ENCODE assay signal across 21 cellular contexts in genomic region chr13:20263393-20264044, GRCh38. TPM values are rescaled to one million over a fixed set of nuclear protein-coding genes. Genes with fewer than 3 reads are reported as not detected.
DNase-seq lines count a peak whose midpoint lies in the region; ATAC-seq, FAIRE-seq and TF ChIP-seq lines count a peak whose summit lies in the region.
"Had no signal": no experiment of that assay in that cellular context is flagged by ENCODE, and none has a peak within 500 bp of the region (broad histone marks: within the 10 kb centered on the region; RNA-seq: fewer than 3 reads in every experiment).

No MANE protein-coding gene starts in this region.

- no peak for TF ChIP-seq POLR2A in esophagus muscularis mucosa (IDR thresholded peaks at IDR 0.05; ENCODE audit: low read depth)
- TF ChIP-seq POLR2A in HepG2 (IDR thresholded peaks at IDR 0.05; ENCODE audit: insufficient read depth in 1 of 2, low read depth in 2 of 2, low read length in 2 of 2): no peak

- no peak for FAIRE-seq in HepG2 (lab: Jason Lieb, UNC)
- FAIRE-seq: A549, G401.6, GM12891, H1, K562 had no signal

- POLR2A ChIA-PET in HepG2 (lab: Yijun Ruan, JAX): no interaction called here

- H3K36me3 ChIP-seq in esophagus muscularis mucosa: no peaks in the 10 kb centered on the region
- H3K36me3 ChIP-seq in HepG2 (replicated peaks in 1 of 2; ENCODE audit: control insufficient read depth in 1 of 2, insufficient read depth in 2 of 2, low read length in 2 of 2): no peaks in the 10 kb centered on the region
- H3K36me3 ChIP-seq: HAP-1 had no signal

- ATAC-seq in HepG2: peak; percentile 69
- ATAC-seq in HG02610 (IDR thresholded peaks at IDR 0.05; ENCODE audit: unreplicated experiment): no peak
- ATAC-seq: A549; CD8-positive, alpha-beta T cell; K562 had no signal

- TF ChIP-seq EP300 in esophagus muscularis mucosa (IDR thresholded peaks at IDR 0.05) (no peak), HepG2 (IDR thresholded peaks at IDR 0.05; ENCODE audit: low read depth in 2 of 2, low read length in 2 of 2) (no peak), HepG2 (CRISPR knock-in tag; IDR thresholded peaks at IDR 0.05; ENCODE audit: borderline replicate concordance) (no peak)

- H3K4me3 ChIP-seq in esophagus muscularis mucosa: no peak overlapping the region
- H3K4me3 ChIP-seq in HepG2 (replicated peaks in 1 of 3; ENCODE audit: insufficient read depth in 1 of 3, low read depth in 2 of 3, low read length in 3 of 3): no peak overlapping the region
- H3K4me3 ChIP-seq: A549, HAP-1, K562 had no signal

- H3K9me3 Mint-ChIP-seq in progenitor cell of endocrine pancreas (ENCODE audit: low read depth): no peaks in the 10 kb centered on the region
- H3K9me3 Mint-ChIP-seq: CD8-positive, alpha-beta T cell had no signal

- H3K4me2 ChIP-seq in HepG2 (ENCODE audit: low read depth, low read length): peak overlapping the region; percentile 66
- H3K4me2 ChIP-seq: A549 had no signal

- H3K9ac ChIP-seq in HepG2 (ENCODE audit: insufficient read depth, low read depth, low read length): no peak overlapping the region

- BruUV-seq in HepG2 (replicated peaks; lab: Mats Ljungman, UMichigan): no TSS peak

- peaks cover 2% of the 10 kb centered on the region for H3K27me3 Mint-ChIP-seq in progenitor cell of endocrine pancreas

- no peaks in the 10 kb centered on the region for H4K20me1 ChIP-seq in HepG2 (ENCODE audit: insufficient read depth, low read length)

- H3K9me3 ChIP-seq in esophagus muscularis mucosa: no peaks in the 10 kb centered on the region
- H3K9me3 ChIP-seq in HepG2 (ENCODE audit: low read length): no peaks in the 10 kb centered on the region
- H3K9me3 ChIP-seq: A549, Caco-2, HAP-1 had no signal

- peak overlapping the region; percentile 15 for H2AFZ ChIP-seq in HepG2 (ENCODE audit: low read length)

- CTCF ChIA-PET in HepG2 (lab: Yijun Ruan, JAX; ENCODE audit: low intra/inter-chr PET ratio, low total read pairs): no interaction called here

- TF ChIP-seq RAD21 in HepG2 (CRISPR knock-in tag; IDR thresholded peaks at IDR 0.05): no peak

- H3K27ac Mint-ChIP-seq in progenitor cell of endocrine pancreas: peak overlapping the region; percentile 47
- H3K27ac Mint-ChIP-seq: CD8-positive, alpha-beta T cell had no signal

- H3K27ac ChIP-seq in esophagus muscularis mucosa (replicated peaks in 1 of 4) (no peak overlapping the region), HepG2 (ENCODE audit: extremely low read length, insufficient read depth, low read length) (no peak overlapping the region)
- H3K27ac ChIP-seq: A549 had no signal

- in situ Hi-C loops in HepG2 (cut with HindIII; ENCODE audit: extremely low pct_ligation_motif_present, low pct_unique_long_range_greater_than_20kb): no loop called here

- H3K79me2 ChIP-seq in HepG2 (ENCODE audit: insufficient read depth, low read length): no peaks in the 10 kb centered on the region

- H3K4me3 Mint-ChIP-seq in progenitor cell of endocrine pancreas (ENCODE audit: low read depth): no peak overlapping the region
- H3K4me3 Mint-ChIP-seq: CD14-positive monocyte; CD8-positive, alpha-beta T cell had no signal

- H3K27me3 ChIP-seq in esophagus muscularis mucosa (peaks cover 0 to 3% (median 0%) of the 10 kb centered on the region in 4 donors), HepG2 (ENCODE audit: control insufficient read depth in 1 of 2, insufficient read depth in 2 of 2, low read length in 2 of 2) (no peaks in the 10 kb centered on the region; a peak in 1 of 5 replicates)

- WGBS in esophagus muscularis mucosa: 85% methylated on average over 8 of the region's 8 CpGs
- WGBS in HepG2 (ENCODE audit: low lambda C conversion rate): 41% methylated on average over 8 of the region's 8 CpGs

- intact Hi-C loops in esophagus muscularis mucosa (cut with DNase I): no loop called here
- intact Hi-C loops in HepG2 (cut with micrococcal nuclease; ENCODE audit: unreplicated experiment): no loop called here

- H3K4me1 Mint-ChIP-seq in progenitor cell of endocrine pancreas (ENCODE audit: low read depth): peaks cover 2% of the 10 kb centered on the region

- TF ChIP-seq CTCF in esophagus muscularis mucosa (IDR thresholded peaks at IDR 0.05) (no peak), HepG2 (CRISPR knock-in tag; IDR thresholded peaks at IDR 0.05) (no peak), progenitor cell of endocrine pancreas (IDR thresholded peaks at IDR 0.05; ENCODE audit: unreplicated experiment) (no peak)

- no peaks in the 10 kb centered on the region for H3K4me1 ChIP-seq in esophagus muscularis mucosa
- peaks cover 29% of the 10 kb centered on the region for H3K4me1 ChIP-seq in HepG2 (ENCODE audit: insufficient read depth, low read length)
- H3K4me1 ChIP-seq: A549, Caco-2, HAP-1 had no signal

- H3K36me3 Mint-ChIP-seq in progenitor cell of endocrine pancreas (ENCODE audit: insufficient read depth): no peaks in the 10 kb centered on the region
- H3K36me3 Mint-ChIP-seq: CD14-positive monocyte; CD8-positive, alpha-beta T cell had no signal

- peak; percentile 20 for DNase-seq in LoVo (ENCODE audit: low spot score)
- DNase-seq in esophagus muscularis mucosa (ENCODE audit: extremely low spot score): peak; percentile 14
- DNase-seq in HepG2 (ENCODE audit: low spot score): peak; percentile 59
- no peak for DNase-seq in progenitor cell of endocrine pancreas (ENCODE audit: low spot score, unreplicated experiment)
- DNase-seq in SKM-1 treated with dmso at 0.1 percent for 144 hours (lab: John Stamatoyannopoulos, UW; ENCODE audit: unreplicated experiment): no peak
- no peak for DNase-seq in activated CD4-positive, alpha-beta T cell treated with anti-CD3 and anti-CD28 coated beads for 48 hours
- no peak for DNase-seq in nucleus accumbens (lab: John Stamatoyannopoulos, UW)
- DNase-seq: Caco-2; CD8-positive, alpha-beta T cell; DMS79 treated with DMSO at 0.1 percent for 48 hours; EL had no signal

TF ChIP-seq in HepG2, 621 proteins besides CTCF, POLR2A, EP300 and RAD21 (continues in another document):
- no peak for TF ChIP-seq ZNF331 (CRISPR knock-in tag; IDR thresholded peaks at IDR 0.05)
- TF ChIP-seq SP5 (CRISPR knock-in tag; IDR thresholded peaks at IDR 0.05; ENCODE audit: borderline replicate concordance, low read depth): no peak; the same call in 1 of the 2 replicates
- no peak for TF ChIP-seq MXD4 (CRISPR knock-in tag; IDR thresholded peaks at IDR 0.05)
- no peak for TF ChIP-seq ZNF138 (CRISPR knock-in tag; IDR thresholded peaks at IDR 0.05; ENCODE audit: low read depth)
- TF ChIP-seq, protein P1, sequence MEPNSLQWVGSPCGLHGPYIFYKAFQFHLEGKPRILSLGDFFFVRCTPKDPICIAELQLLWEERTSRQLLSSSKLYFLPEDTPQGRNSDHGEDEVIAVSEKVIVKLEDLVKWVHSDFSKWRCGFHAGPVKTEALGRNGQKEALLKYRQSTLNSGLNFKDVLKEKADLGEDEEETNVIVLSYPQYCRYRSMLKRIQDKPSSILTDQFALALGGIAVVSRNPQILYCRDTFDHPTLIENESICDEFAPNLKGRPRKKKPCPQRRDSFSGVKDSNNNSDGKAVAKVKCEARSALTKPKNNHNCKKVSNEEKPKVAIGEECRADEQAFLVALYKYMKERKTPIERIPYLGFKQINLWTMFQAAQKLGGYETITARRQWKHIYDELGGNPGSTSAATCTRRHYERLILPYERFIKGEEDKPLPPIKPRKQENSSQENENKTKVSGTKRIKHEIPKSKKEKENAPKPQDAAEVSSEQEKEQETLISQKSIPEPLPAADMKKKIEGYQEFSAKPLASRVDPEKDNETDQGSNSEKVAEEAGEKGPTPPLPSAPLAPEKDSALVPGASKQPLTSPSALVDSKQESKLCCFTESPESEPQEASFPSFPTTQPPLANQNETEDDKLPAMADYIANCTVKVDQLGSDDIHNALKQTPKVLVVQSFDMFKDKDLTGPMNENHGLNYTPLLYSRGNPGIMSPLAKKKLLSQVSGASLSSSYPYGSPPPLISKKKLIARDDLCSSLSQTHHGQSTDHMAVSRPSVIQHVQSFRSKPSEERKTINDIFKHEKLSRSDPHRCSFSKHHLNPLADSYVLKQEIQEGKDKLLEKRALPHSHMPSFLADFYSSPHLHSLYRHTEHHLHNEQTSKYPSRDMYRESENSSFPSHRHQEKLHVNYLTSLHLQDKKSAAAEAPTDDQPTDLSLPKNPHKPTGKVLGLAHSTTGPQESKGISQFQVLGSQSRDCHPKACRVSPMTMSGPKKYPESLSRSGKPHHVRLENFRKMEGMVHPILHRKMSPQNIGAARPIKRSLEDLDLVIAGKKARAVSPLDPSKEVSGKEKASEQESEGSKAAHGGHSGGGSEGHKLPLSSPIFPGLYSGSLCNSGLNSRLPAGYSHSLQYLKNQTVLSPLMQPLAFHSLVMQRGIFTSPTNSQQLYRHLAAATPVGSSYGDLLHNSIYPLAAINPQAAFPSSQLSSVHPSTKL (CRISPR knock-in tag; IDR thresholded peaks at IDR 0.05): peak; percentile 30; the same call in 1 of the 2 replicates
- no peak for TF ChIP-seq ZNF878 (CRISPR knock-in tag; IDR thresholded peaks at IDR 0.05)

RNA-seq across cellular contexts. Expression of gene GJB6, which starts 31.4 kb away (rescaled TPM):
- not detected for total RNA-seq in esophagus muscularis mucosa
- not detected in 2 replicates for total RNA-seq in HepG2 (2016; rRNA removed; fragmentation: Illumina TruSeq; extraction: Trizol)
- total RNA-seq in HepG2 (2016; cell fraction: cytosol; rRNA removed; fragmentation: Illumina TruSeq; extraction: Trizol; ENCODE audit: low read depth): not detected in 2 replicates
- total RNA-seq in HepG2 (2016; cell fraction: insoluble cytoplasmic fraction; rRNA removed; fragmentation: Illumina TruSeq; extraction: Trizol): not detected in 2 replicates
- not detected in 2 replicates for total RNA-seq in HepG2 (2016; cell fraction: membrane; rRNA removed; fragmentation: Illumina TruSeq; extraction: Trizol)
- not detected in 2 replicates for total RNA-seq in HepG2 (2016; cell fraction: nucleus; rRNA removed; fragmentation: Illumina TruSeq; extraction: Trizol)
- polyA plus RNA-seq in HepG2 (2011; rRNA removed): not detected in 2 replicates
- not detected in 2 replicates for polyA plus RNA-seq in HepG2 (2011; cell fraction: cytosol; rRNA removed)
- polyA plus RNA-seq in HepG2 (2011; cell fraction: nucleus; rRNA removed): not detected in 2 replicates
- polyA plus RNA-seq in HepG2 (2012): not detected in 2 replicates
- not detected in 2 replicates for polyA plus RNA-seq in HepG2 (2016; cell fraction: cytosol; fragmentation: Illumina TruSeq; extraction: Trizol; ENCODE audit: low read depth)
- not detected in 2 replicates for polyA plus RNA-seq in HepG2 (2016; cell fraction: insoluble cytoplasmic fraction; fragmentation: Illumina TruSeq; extraction: Trizol; ENCODE audit: low read depth)
- polyA plus RNA-seq in HepG2 (2016; cell fraction: membrane; fragmentation: Illumina TruSeq; extraction: Trizol; ENCODE audit: low read depth): not detected in 2 replicates
- polyA plus RNA-seq in HepG2 (2016; cell fraction: nucleus; fragmentation: Illumina TruSeq; extraction: Trizol; ENCODE audit: insufficient read depth, low read depth): not detected in 2 replicates
- not detected in 2 replicates for polyA minus RNA-seq in HepG2 (2011; rRNA and poly(A)+ RNA removed; ENCODE audit: low replicate concordance)
- polyA minus RNA-seq in HepG2 (2011; cell fraction: cytosol; rRNA and poly(A)+ RNA removed): not detected in 2 replicates
- polyA minus RNA-seq in HepG2 (2011; cell fraction: nucleus; rRNA and poly(A)+ RNA removed): not detected in 2 replicates
- 1.5 and 3.1 TPM in 2 replicates for total RNA-seq in progenitor cell of endocrine pancreas
- total RNA-seq: Caco-2, H1, K562 had no signal
- polyA plus RNA-seq: AG04450, BJ, CD14-positive monocyte, H1, K562 had no signal

Comparison
In these comparisons a context has a peak if more than half of its experiments do, and no peak if none do; other contexts are left out.
1. DNase-seq: peak in LoVo (single experiment), esophagus muscularis mucosa (single experiment) and HepG2 (single experiment); none in progenitor cell of endocrine pancreas (single experiment), SKM-1 treated with dmso at 0.1 percent for 144 hours (single experiment), activated CD4-positive, alpha-beta T cell treated with anti-CD3 and anti-CD28 coated beads for 48 hours (single experiment) and nucleus accumbens (0 of 56).